Comparison of ENCODE assay signal across 11 cellular contexts in genomic region chr14:93036652-93037341, GRCh38.
A peak's percentile ranks its signal among the peaks of the same experiment; 100 is the strongest.
DNase-seq lines count a peak whose midpoint lies in the region; ATAC-seq and TF ChIP-seq lines count a peak whose summit lies in the region.
"Had no signal": no experiment of that assay in that cellular context is flagged by ENCODE, and none has a peak within 500 bp of the region (broad histone marks: within the 10 kb centered on the region; RNA-seq: fewer than 3 reads in every experiment).

No MANE protein-coding gene starts in this region.

- H3K36me3 Mint-ChIP-seq in activated T-cell treated with anti-CD3 and anti-CD28 coated beads, Interleukin-2, amount 50 U/mL, for 24 hours (ENCODE audit: low read depth): no peaks in the 10 kb centered on the region

- TF ChIP-seq EP300 in tibial nerve (IDR thresholded peaks at IDR 0.05): peak in 1 of 2 donors; percentile 75

- H3K36me3 ChIP-seq in mesodermal cell (ENCODE audit: control insufficient read depth, insufficient read depth, low read length) (no peaks in the 10 kb centered on the region), tibial nerve (no peaks in the 10 kb centered on the region)

- 59 to 72% methylated on average over 3 to 6 of the region's 12 CpGs for WGBS in mesodermal cell (ENCODE audit: insufficient coverage in 2 of 2), 2 experiments
- 36 to 40% methylated on average over 12 of the region's 12 CpGs for WGBS in tibial nerve, 2 donors

- H3K9me3 Mint-ChIP-seq in activated T-cell treated with anti-CD3 and anti-CD28 coated beads, Interleukin-2, amount 50 U/mL, for 24 hours: no peaks in the 10 kb centered on the region
- H3K9me3 Mint-ChIP-seq: activated B cell treated with CpG ODN at 0.5 μM for 24 hours had no signal

- H3K4me3 ChIP-seq in mesodermal cell (ENCODE audit: extremely low read depth, insufficient read depth, low read length, poor library complexity, severe bottlenecking) (no peak overlapping the region), tibial nerve (no peak overlapping the region)

- peaks cover 51% of the 10 kb centered on the region for H3K4me1 Mint-ChIP-seq in activated T-cell treated with anti-CD3 and anti-CD28 coated beads, Interleukin-2, amount 50 U/mL, for 24 hours (ENCODE audit: low read depth)

- H3K9me3 ChIP-seq in mesodermal cell (ENCODE audit: control insufficient read depth, low read length) (no peaks in the 10 kb centered on the region), tibial nerve (no peaks in the 10 kb centered on the region)

- no peak overlapping the region for H3K4me3 Mint-ChIP-seq in activated T-cell treated with anti-CD3 and anti-CD28 coated beads, Interleukin-2, amount 50 U/mL, for 24 hours
- H3K4me3 Mint-ChIP-seq: activated B cell treated with CpG ODN at 0.5 μM for 24 hours had no signal

- TF ChIP-seq POLR2A in tibial nerve (IDR thresholded peaks at IDR 0.05): no peak

- peak overlapping the region; percentile 55 for H3K27ac Mint-ChIP-seq in activated T-cell treated with anti-CD3 and anti-CD28 coated beads, Interleukin-2, amount 50 U/mL, for 24 hours

- no peaks in the 10 kb centered on the region for H3K27me3 ChIP-seq in tibial nerve

- no peaks in the 10 kb centered on the region for H3K27me3 Mint-ChIP-seq in activated T-cell treated with anti-CD3 and anti-CD28 coated beads, Interleukin-2, amount 50 U/mL, for 24 hours
- H3K27me3 Mint-ChIP-seq: activated B cell treated with CpG ODN at 0.5 μM for 24 hours had no signal

- peaks cover 29% of the 10 kb centered on the region for H3K4me1 ChIP-seq in mesodermal cell (ENCODE audit: control insufficient read depth, insufficient read depth, low read length, poor library complexity, severe bottlenecking)
- peaks cover 8 to 99% (median 80%) of the 10 kb centered on the region in 4 donors for H3K4me1 ChIP-seq in tibial nerve

- no peak for DNase-seq in activated T-cell treated with anti-CD3 and anti-CD28 coated beads, Interleukin-2, amount 50 U/mL, for 24 hours
- DNase-seq in activated T-cell treated with anti-CD3 and anti-CD28 coated beads, Interleukin-2, amount 50 U/mL, for 1 hour: no peak
- DNase-seq in dermis blood vessel endothelial cell (peak; percentile 36), tibial nerve (ENCODE audit: low spot score in 2 of 2) (no peak), AML-193 (lab: John Stamatoyannopoulos, UW) (no peak), SHP77 treated with DMSO at 0.1 percent for 48 hours (lab: John Stamatoyannopoulos, UW) (no peak)
- DNase-seq: activated B cell treated with CpG ODN at 0.5 μM for 24 hours; NCI-H526; stimulated activated CD4-positive, alpha-beta T cell treated with anti-CD3 and anti-CD28 coated beads, Interleukin-4, amount 100 ng/mL, for 24 hours had no signal

- no peak for ATAC-seq in HG03039 (IDR thresholded peaks at IDR 0.05; ENCODE audit: unreplicated experiment)

- peak overlapping the region; percentile 33 for H3K27ac ChIP-seq in mesodermal cell (ENCODE audit: low read depth, low read length, severe bottlenecking)
- peak overlapping the region; percentile 77 to 95 (median 88) for H3K27ac ChIP-seq in tibial nerve

- no peak for TF ChIP-seq CTCF in tibial nerve (IDR thresholded peaks at IDR 0.05)
